In the genomic region with DNA sequence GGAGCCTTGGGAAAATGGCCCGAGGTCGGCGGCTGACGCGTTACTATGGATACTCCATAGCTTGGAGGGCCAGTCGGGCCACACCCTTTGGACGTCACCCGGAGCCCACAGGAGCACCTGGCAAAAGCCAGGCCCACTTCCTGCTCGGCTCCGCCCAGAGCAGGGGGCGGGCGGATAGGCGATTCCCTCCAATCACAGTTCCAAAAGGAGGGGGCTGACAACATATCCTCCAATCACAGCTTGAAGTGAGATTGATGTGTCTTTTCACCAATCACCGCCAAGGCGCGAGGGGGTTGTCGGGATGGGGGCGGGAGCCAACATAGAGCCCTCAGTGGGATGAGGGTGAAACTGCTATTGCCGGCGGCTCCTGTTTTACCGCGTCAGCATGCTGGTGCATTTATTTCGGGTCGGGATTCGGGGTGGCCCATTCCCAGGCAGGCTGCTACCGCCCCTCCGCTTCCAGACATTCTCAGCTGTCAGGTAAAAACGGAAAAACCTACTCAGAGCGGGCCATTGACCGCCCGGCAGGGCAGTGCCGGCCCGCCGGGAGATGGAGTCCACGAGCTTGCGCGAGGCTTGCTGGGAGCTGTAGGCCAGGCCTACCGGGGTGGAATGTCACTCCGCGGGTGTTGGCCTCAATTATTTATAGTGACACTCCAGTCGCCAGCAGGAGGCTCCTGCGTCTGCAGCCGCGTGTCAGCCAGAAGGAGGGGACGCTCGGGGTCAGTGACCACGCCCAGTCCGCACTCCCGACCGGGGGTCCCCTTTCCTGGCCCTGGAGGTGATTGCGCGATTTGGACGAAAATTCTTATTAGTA, we compare ENCODE assay signal across 1 cellular context.
TF ChIP-seq lines count a peak whose summit lies in the region.

A gene (plus strand): TSS at position 320 of the 817 bp plus-strand sequence. CDS start 66 bp downstream, at position 386.

TF ChIP-seq in HEK293, 187 proteins besides CTCF, POLR2A, EP300 and RAD21 (continued from another document):
- TF ChIP-seq, protein P1, sequence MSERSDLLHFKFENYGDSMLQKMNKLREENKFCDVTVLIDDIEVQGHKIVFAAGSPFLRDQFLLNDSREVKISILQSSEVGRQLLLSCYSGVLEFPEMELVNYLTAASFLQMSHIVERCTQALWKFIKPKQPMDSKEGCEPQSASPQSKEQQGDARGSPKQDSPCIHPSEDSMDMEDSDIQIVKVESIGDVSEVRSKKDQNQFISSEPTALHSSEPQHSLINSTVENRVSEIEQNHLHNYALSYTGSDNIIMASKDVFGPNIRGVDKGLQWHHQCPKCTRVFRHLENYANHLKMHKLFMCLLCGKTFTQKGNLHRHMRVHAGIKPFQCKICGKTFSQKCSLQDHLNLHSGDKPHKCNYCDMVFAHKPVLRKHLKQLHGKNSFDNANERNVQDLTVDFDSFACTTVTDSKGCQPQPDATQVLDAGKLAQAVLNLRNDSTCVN (tag by site-specific recombination; optimal IDR thresholded peaks at IDR 0.05) = peak; percentile 47
- TF ChIP-seq HOXC10 (CRISPR knock-in tag; IDR thresholded peaks at IDR 0.05) (peak; percentile 96; the same call in 1 of the 2 replicates), ZNF184 (tag by site-specific recombination; IDR thresholded peaks at IDR 0.05) (peak; percentile 71; the same call in 1 of the 2 replicates), ZNF391 (tag by site-specific recombination; IDR thresholded peaks at IDR 0.05; ENCODE audit: borderline replicate concordance, low read depth) (0 out of 2 replicates have a peak, but pooled peaks have one; percentile 26), ZBTB17 (tag by site-specific recombination; IDR thresholded peaks at IDR 0.05) (peak; percentile 70), YY1 (tag by site-specific recombination; IDR thresholded peaks at IDR 0.05) (peak; percentile 76), ZNF843 (tag by site-specific recombination; IDR thresholded peaks at IDR 0.05) (0 out of 2 replicates have a peak, but pooled peaks have one; percentile 41), ZNF335 (tag by site-specific recombination; conservative IDR thresholded peaks at IDR 0.05) (peak; percentile 100), GLIS2 (tag by site-specific recombination; IDR thresholded peaks at IDR 0.05) (peak; percentile 78), ZNF341 (tag by site-specific recombination; IDR thresholded peaks at IDR 0.05; ENCODE audit: low read depth) (peak; percentile 50), IKZF3 (tag by site-specific recombination; IDR thresholded peaks at IDR 0.05) (peak; percentile 76), ZXDB (tag by site-specific recombination; IDR thresholded peaks at IDR 0.05) (peak; percentile 78), ZFP3 (tag by site-specific recombination; IDR thresholded peaks at IDR 0.05; ENCODE audit: low read depth) (no peak), KLF16 (tag by site-specific recombination; IDR thresholded peaks at IDR 0.05) (0 out of 2 replicates have a peak, but pooled peaks have one; percentile 55), ZNF785 (tag by site-specific recombination; IDR thresholded peaks at IDR 0.05) (no peak), KLF8 (tag by site-specific recombination; IDR thresholded peaks at IDR 0.05) (peak; percentile 83), SP2 (tag by site-specific recombination; IDR thresholded peaks at IDR 0.05) (peak; percentile 99), ZNF140 (tag by site-specific recombination; IDR thresholded peaks at IDR 0.05) (no peak), KLF9 (tag by site-specific recombination; IDR thresholded peaks at IDR 0.05; ENCODE audit: low read depth) (peak; percentile 79), ZNF610 (tag by site-specific recombination; IDR thresholded peaks at IDR 0.05; ENCODE audit: borderline replicate concordance) (peak; percentile 38; the same call in 1 of the 2 replicates)
- TF ChIP-seq, protein P2, sequence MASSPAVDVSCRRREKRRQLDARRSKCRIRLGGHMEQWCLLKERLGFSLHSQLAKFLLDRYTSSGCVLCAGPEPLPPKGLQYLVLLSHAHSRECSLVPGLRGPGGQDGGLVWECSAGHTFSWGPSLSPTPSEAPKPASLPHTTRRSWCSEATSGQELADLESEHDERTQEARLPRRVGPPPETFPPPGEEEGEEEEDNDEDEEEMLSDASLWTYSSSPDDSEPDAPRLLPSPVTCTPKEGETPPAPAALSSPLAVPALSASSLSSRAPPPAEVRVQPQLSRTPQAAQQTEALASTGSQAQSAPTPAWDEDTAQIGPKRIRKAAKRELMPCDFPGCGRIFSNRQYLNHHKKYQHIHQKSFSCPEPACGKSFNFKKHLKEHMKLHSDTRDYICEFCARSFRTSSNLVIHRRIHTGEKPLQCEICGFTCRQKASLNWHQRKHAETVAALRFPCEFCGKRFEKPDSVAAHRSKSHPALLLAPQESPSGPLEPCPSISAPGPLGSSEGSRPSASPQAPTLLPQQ (tag by site-specific recombination; IDR thresholded peaks at IDR 0.05) = peak; percentile 61; the same call in 1 of the 2 replicates
- TF ChIP-seq, protein P3, sequence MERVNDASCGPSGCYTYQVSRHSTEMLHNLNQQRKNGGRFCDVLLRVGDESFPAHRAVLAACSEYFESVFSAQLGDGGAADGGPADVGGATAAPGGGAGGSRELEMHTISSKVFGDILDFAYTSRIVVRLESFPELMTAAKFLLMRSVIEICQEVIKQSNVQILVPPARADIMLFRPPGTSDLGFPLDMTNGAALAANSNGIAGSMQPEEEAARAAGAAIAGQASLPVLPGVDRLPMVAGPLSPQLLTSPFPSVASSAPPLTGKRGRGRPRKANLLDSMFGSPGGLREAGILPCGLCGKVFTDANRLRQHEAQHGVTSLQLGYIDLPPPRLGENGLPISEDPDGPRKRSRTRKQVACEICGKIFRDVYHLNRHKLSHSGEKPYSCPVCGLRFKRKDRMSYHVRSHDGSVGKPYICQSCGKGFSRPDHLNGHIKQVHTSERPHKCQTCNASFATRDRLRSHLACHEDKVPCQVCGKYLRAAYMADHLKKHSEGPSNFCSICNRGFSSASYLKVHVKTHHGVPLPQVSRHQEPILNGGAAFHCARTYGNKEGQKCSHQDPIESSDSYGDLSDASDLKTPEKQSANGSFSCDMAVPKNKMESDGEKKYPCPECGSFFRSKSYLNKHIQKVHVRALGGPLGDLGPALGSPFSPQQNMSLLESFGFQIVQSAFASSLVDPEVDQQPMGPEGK (tag by site-specific recombination; IDR thresholded peaks at IDR 0.05) = peak; percentile 65
- TF ChIP-seq, protein P4, sequence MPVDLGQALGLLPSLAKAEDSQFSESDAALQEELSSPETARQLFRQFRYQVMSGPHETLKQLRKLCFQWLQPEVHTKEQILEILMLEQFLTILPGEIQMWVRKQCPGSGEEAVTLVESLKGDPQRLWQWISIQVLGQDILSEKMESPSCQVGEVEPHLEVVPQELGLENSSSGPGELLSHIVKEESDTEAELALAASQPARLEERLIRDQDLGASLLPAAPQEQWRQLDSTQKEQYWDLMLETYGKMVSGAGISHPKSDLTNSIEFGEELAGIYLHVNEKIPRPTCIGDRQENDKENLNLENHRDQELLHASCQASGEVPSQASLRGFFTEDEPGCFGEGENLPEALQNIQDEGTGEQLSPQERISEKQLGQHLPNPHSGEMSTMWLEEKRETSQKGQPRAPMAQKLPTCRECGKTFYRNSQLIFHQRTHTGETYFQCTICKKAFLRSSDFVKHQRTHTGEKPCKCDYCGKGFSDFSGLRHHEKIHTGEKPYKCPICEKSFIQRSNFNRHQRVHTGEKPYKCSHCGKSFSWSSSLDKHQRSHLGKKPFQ (tag by site-specific recombination; IDR thresholded peaks at IDR 0.05) = no peak
- TF ChIP-seq, protein P5, sequence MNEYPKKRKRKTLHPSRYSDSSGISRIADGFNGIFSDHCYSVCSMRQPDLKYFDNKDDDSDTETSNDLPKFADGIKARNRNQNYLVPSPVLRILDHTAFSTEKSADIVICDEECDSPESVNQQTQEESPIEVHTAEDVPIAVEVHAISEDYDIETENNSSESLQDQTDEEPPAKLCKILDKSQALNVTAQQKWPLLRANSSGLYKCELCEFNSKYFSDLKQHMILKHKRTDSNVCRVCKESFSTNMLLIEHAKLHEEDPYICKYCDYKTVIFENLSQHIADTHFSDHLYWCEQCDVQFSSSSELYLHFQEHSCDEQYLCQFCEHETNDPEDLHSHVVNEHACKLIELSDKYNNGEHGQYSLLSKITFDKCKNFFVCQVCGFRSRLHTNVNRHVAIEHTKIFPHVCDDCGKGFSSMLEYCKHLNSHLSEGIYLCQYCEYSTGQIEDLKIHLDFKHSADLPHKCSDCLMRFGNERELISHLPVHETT (tag by site-specific recombination; IDR thresholded peaks at IDR 0.05) = no peak
- TF ChIP-seq, protein P6, sequence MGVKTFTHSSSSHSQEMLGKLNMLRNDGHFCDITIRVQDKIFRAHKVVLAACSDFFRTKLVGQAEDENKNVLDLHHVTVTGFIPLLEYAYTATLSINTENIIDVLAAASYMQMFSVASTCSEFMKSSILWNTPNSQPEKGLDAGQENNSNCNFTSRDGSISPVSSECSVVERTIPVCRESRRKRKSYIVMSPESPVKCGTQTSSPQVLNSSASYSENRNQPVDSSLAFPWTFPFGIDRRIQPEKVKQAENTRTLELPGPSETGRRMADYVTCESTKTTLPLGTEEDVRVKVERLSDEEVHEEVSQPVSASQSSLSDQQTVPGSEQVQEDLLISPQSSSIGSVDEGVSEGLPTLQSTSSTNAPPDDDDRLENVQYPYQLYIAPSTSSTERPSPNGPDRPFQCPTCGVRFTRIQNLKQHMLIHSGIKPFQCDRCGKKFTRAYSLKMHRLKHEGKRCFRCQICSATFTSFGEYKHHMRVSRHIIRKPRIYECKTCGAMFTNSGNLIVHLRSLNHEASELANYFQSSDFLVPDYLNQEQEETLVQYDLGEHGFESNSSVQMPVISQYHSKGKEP (tag by site-specific recombination; IDR thresholded peaks at IDR 0.05) = peak; percentile 52
- TF ChIP-seq, protein P7, sequence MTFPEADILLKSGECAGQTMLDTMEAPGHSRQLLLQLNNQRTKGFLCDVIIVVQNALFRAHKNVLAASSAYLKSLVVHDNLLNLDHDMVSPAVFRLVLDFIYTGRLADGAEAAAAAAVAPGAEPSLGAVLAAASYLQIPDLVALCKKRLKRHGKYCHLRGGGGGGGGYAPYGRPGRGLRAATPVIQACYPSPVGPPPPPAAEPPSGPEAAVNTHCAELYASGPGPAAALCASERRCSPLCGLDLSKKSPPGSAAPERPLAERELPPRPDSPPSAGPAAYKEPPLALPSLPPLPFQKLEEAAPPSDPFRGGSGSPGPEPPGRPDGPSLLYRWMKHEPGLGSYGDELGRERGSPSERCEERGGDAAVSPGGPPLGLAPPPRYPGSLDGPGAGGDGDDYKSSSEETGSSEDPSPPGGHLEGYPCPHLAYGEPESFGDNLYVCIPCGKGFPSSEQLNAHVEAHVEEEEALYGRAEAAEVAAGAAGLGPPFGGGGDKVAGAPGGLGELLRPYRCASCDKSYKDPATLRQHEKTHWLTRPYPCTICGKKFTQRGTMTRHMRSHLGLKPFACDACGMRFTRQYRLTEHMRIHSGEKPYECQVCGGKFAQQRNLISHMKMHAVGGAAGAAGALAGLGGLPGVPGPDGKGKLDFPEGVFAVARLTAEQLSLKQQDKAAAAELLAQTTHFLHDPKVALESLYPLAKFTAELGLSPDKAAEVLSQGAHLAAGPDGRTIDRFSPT (tag by site-specific recombination; IDR thresholded peaks at IDR 0.05) = no peak
- TF ChIP-seq, protein P8, sequence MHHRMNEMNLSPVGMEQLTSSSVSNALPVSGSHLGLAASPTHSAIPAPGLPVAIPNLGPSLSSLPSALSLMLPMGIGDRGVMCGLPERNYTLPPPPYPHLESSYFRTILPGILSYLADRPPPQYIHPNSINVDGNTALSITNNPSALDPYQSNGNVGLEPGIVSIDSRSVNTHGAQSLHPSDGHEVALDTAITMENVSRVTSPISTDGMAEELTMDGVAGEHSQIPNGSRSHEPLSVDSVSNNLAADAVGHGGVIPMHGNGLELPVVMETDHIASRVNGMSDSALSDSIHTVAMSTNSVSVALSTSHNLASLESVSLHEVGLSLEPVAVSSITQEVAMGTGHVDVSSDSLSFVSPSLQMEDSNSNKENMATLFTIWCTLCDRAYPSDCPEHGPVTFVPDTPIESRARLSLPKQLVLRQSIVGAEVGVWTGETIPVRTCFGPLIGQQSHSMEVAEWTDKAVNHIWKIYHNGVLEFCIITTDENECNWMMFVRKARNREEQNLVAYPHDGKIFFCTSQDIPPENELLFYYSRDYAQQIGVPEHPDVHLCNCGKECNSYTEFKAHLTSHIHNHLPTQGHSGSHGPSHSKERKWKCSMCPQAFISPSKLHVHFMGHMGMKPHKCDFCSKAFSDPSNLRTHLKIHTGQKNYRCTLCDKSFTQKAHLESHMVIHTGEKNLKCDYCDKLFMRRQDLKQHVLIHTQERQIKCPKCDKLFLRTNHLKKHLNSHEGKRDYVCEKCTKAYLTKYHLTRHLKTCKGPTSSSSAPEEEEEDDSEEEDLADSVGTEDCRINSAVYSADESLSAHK (tag by site-specific recombination; IDR thresholded peaks at IDR 0.05) = peak; percentile 72; the same call in 1 of the 2 replicates
TF ChIP-seq in HEK293: peak in this region for 57.
